In genomic region chr4:105843941-105844340, GRCh38 we compare ENCODE assay signal across 1 cellular context.
TF ChIP-seq lines count a peak whose summit lies in the region.

No MANE protein-coding gene starts in this region.

TF ChIP-seq in A549, 52 proteins besides CTCF, POLR2A, EP300 and RAD21 (continued from another document):
- no peak for TF ChIP-seq USF2 (IDR thresholded peaks at IDR 0.05)
- TF ChIP-seq RARB (CRISPR knock-in tag; IDR thresholded peaks at IDR 0.05), result no peak
- no peak for TF ChIP-seq FOSB (CRISPR knock-in tag; IDR thresholded peaks at IDR 0.05)
- no peak for TF ChIP-seq KDM5A (IDR thresholded peaks at IDR 0.05)
- no peak for TF ChIP-seq FOSL2 (IDR thresholded peaks at IDR 0.05)
- TF ChIP-seq FOSL2 (CRISPR knock-in tag; IDR thresholded peaks at IDR 0.05), result no peak
